ENCODE assay signal across 3 cellular contexts in the genomic region with DNA sequence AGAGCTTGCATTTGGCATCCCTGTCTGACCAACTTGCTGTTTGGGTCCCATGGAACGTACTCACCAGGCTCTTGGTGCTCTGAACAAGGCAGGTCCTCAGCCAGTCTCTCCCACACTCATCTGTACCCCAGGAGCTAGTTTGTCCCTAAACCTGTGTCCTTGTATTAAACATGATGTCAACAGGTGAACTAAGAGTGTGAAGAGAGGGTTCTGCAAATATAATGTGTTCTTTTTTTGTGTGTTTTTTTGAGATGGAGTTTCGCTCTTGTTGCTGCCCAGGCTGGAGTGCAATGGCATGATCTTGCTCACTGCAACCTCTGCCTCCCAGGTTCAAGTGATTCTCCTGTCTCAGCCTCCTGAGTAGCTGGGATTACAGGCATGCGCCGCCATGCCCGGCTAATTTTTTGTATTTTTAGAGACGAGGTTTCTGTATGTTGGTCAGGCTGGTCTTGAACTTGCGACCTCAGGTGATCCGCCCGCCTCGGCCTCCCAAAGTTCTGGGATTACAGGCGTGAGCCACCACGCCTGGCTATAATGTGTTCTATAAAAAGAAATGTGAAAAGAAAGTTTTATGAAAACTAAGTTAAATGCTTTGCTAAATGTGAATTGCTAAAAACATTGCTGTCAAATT. TPM values are rescaled to one million over a fixed set of nuclear protein-coding genes. Genes with fewer than 3 reads are reported as not detected.
"Had no signal": no experiment of that assay in that cellular context is flagged by ENCODE, and none has a peak within 500 bp of the region (broad histone marks: within the 10 kb centered on the region; RNA-seq: fewer than 3 reads in every experiment).

No MANE protein-coding gene starts in this region.

RNA-seq across cellular contexts. Expression of gene CORT, which starts 56.3 kb away (rescaled TPM):
- total RNA-seq: HT1080, IMR-90, SK-MEL-5 had no signal
